9 cellular contexts compared by ENCODE assay signal in genomic region chr3:113210608-113211369, GRCh38. TPM values are rescaled to one million over a fixed set of nuclear protein-coding genes. Genes with fewer than 3 reads are reported as not detected.
DNase-seq lines count a peak whose midpoint lies in the region; ATAC-seq and TF ChIP-seq lines count a peak whose summit lies in the region.
"Had no signal": no experiment of that assay in that cellular context is flagged by ENCODE, and none has a peak within 500 bp of the region (broad histone marks: within the 10 kb centered on the region; RNA-seq: fewer than 3 reads in every experiment).

No MANE protein-coding gene starts in this region.

- dilution Hi-C loops in mammary epithelial cell (cut with HindIII; ENCODE audit: low sequenced_read_pairs), result no loop called here

- in situ Hi-C loops in mammary epithelial cell (cut with MboI; ENCODE audit: low sequenced_read_pairs in 2 of 2), result no loop called here

- H3K36me3 ChIP-seq in mammary epithelial cell (ENCODE audit: insufficient read depth, low read length), result no peaks in the 10 kb centered on the region
- H3K36me3 ChIP-seq in left lung, result no peaks in the 10 kb centered on the region
- H3K36me3 ChIP-seq in testis (ENCODE audit: low read depth, missing control alignments), result no peaks in the 10 kb centered on the region

- H3K27me3 ChIP-seq in mammary epithelial cell (ENCODE audit: insufficient read depth, low read length) (no peaks in the 10 kb centered on the region), left lung (peaks cover 6 to 63% of the 10 kb centered on the region in 2 donors), testis (no peaks in the 10 kb centered on the region)

- H2AFZ ChIP-seq in mammary epithelial cell (ENCODE audit: low read depth, low read length), result peak overlapping the region; percentile 94

- peaks cover 9% of the 10 kb centered on the region for H3K4me1 Mint-ChIP-seq in T-helper 1 cell treated with Interleukin-12 subunit alpha and Interleukin-12 subunit beta and Interleukin-4 antibody, amounts not matched to agents 30 μg/mL and 1 μg/mL, for 36 hours (ENCODE audit: low read depth)

- no peaks in the 10 kb centered on the region for H3K9me3 ChIP-seq in mammary epithelial cell (replicated peaks; ENCODE audit: insufficient read depth, low read length)
- H3K9me3 ChIP-seq in left lung, result no peaks in the 10 kb centered on the region
- no peaks in the 10 kb centered on the region for H3K9me3 ChIP-seq in testis

- H3K4me2 ChIP-seq in mammary epithelial cell (ENCODE audit: insufficient read depth, low read depth, low read length), result peak overlapping the region; percentile 91

- DNase-seq in T-helper 1 cell (no peak), mammary epithelial cell (no peak), left lung (no peak), testis (peak; percentile 56), NCI-H2081 (lab: John Stamatoyannopoulos, UW) (no peak)
- no peak for DNase-seq in activated CD4-positive, CD25-positive, alpha-beta regulatory T cell treated with anti-CD3 and anti-CD28 coated beads, Interleukin-2, amount 50 U/mL, for 72 hours

- CTCF ChIA-PET in mammary epithelial cell (lab: Charles Lee; ENCODE audit: low non-redundant PET), result interaction anchor here (0.6 to 0.8 kb wide), 3 partner anchors 26 to 74 kb away, joined by 3 to 5 read pairs (median 3); no protein-coding TSS in a partner anchor

- H3K4me3 ChIP-seq in mammary epithelial cell (replicated peaks in 1 of 3; ENCODE audit: insufficient read depth in 1 of 3, low read depth in 2 of 3, low read length in 3 of 3), result peak overlapping the region; percentile 79 to 92 (median 80)
- peak overlapping the region; percentile 47 to 48 for H3K4me3 ChIP-seq in left lung
- H3K4me3 ChIP-seq in testis, result peak overlapping the region; percentile 74 to 85

- peaks cover 91% of the 10 kb centered on the region for H3K27me3 Mint-ChIP-seq in T-helper 1 cell treated with Interleukin-12 subunit alpha and Interleukin-12 subunit beta and Interleukin-4 antibody, amounts not matched to agents 30 μg/mL and 1 μg/mL, for 36 hours (ENCODE audit: low read depth)

- 5% methylated on average over 14 of the region's 24 CpGs for WGBS in mammary epithelial cell (ENCODE audit: low coverage, missing lambda C conversion rate)
- 6 to 12% methylated on average over 24 of the region's 24 CpGs for WGBS in testis, 2 donors

- H3K36me3 Mint-ChIP-seq in T-helper 1 cell treated with Interleukin-12 subunit alpha and Interleukin-12 subunit beta and Interleukin-4 antibody, amounts not matched to agents 30 μg/mL and 1 μg/mL, for 36 hours (ENCODE audit: low read depth), result peaks cover 4% of the 10 kb centered on the region

- H3K4me1 ChIP-seq in mammary epithelial cell (ENCODE audit: insufficient read depth, low read length), result peaks cover 15% of the 10 kb centered on the region
- H3K4me1 ChIP-seq in left lung, result peaks cover 0 to 19% of the 10 kb centered on the region in 2 donors
- no peaks in the 10 kb centered on the region for H3K4me1 ChIP-seq in testis

- peak overlapping the region; percentile 70 for H3K9ac ChIP-seq in mammary epithelial cell (ENCODE audit: insufficient read depth, low read length)

- H3K9me3 Mint-ChIP-seq in T-helper 1 cell treated with Interleukin-12 subunit alpha and Interleukin-12 subunit beta and Interleukin-4 antibody, amounts not matched to agents 30 μg/mL and 1 μg/mL, for 36 hours, result no peaks in the 10 kb centered on the region

- H3K27ac ChIP-seq in mammary epithelial cell (ENCODE audit: insufficient read depth, low read depth, low read length), result peak overlapping the region; percentile 31
- peak overlapping the region in 1 of 2 donors; percentile 70 for H3K27ac ChIP-seq in left lung
- H3K27ac ChIP-seq in testis, result peak overlapping the region; percentile 93 to 95
- H3K27ac ChIP-seq: HL-60 had no signal

- H4K20me1 ChIP-seq in mammary epithelial cell (ENCODE audit: insufficient read depth, low read length), result no peaks in the 10 kb centered on the region

- BruUV-seq in mammary epithelial cell (replicated peaks; lab: Mats Ljungman, UMichigan), result no TSS peak

- H3K4me3 Mint-ChIP-seq in T-helper 1 cell treated with Interleukin-12 subunit alpha and Interleukin-12 subunit beta and Interleukin-4 antibody, amounts not matched to agents 30 μg/mL and 1 μg/mL, for 36 hours, result peak overlapping the region; percentile 87

- peaks cover 15% of the 10 kb centered on the region for H3K79me2 ChIP-seq in mammary epithelial cell (ENCODE audit: insufficient read depth, low read length)

- intact Hi-C loops in mammary epithelial cell (cut with micrococcal nuclease), result loop anchor here (1.0 to 2.0 kb wide), 6 partner anchors 21 to 159 kb away; no protein-coding TSS in a partner anchor
- intact Hi-C loops in left lung (cut with DNase I), result no loop called here
- intact Hi-C loops in testis (cut with DNase I; ENCODE audit: low total_unique reads), result no loop called here

- peak overlapping the region; percentile 53 for H3K27ac Mint-ChIP-seq in T-helper 1 cell treated with Interleukin-12 subunit alpha and Interleukin-12 subunit beta and Interleukin-4 antibody, amounts not matched to agents 30 μg/mL and 1 μg/mL, for 36 hours

- TF ChIP-seq CTCF in mammary epithelial cell (conservative IDR thresholded peaks at IDR 0.05 in 1 of 2, IDR thresholded peaks at IDR 0.05 in 1 of 2; ENCODE audit: extremely low read depth in 1 of 2, insufficient read depth in 1 of 2, low read depth in 1 of 2, low read length in 2 of 2) (no peak), left lung (IDR thresholded peaks at IDR 0.05) (no peak), testis (IDR thresholded peaks at IDR 0.05) (no peak)

- ATAC-seq in left lung (peak; percentile 19), GM21576 (IDR thresholded peaks at IDR 0.05; ENCODE audit: unreplicated experiment) (no peak)

- TF ChIP-seq POLR2A in testis (IDR thresholded peaks at IDR 0.05), result no peak

RNA-seq across cellular contexts. Expression of gene BOC, which starts 0.6 kb away (rescaled TPM):
- total RNA-seq in mammary epithelial cell, result 10 to 100 TPM; 18.5 to 49.7 TPM
- 16.5 TPM for polyA plus RNA-seq in mammary epithelial cell
- polyA minus RNA-seq in mammary epithelial cell, result 26.3 TPM
- 10 to 100 TPM in 1 of 2 donors, 1 to 10 TPM in 1; 6.0 to 19.6 TPM for total RNA-seq in left lung
- 10 to 100 TPM; 24.5 to 33.6 TPM for total RNA-seq in testis
- polyA plus RNA-seq in testis (ENCODE audit: insufficient read depth, low read depth, low replicate concordance), result 28.4 TPM
